Comparison of ENCODE assay signal across 30 cellular contexts in genomic region chr5:2021484-2022176, GRCh38.
"Had no signal": no experiment of that assay in that cellular context is flagged by ENCODE, and none has a peak within 500 bp of the region (broad histone marks: within the 10 kb centered on the region; RNA-seq: fewer than 3 reads in every experiment).

No MANE protein-coding gene starts in this region.

- H3K4me1 Mint-ChIP-seq: activated CD4-positive, alpha-beta T cell treated with anti-CD3 and anti-CD28 coated beads, Interleukin-2, amount 10 ng/mL, durations not matched to agents 24 days and 14 days; activated naive CD8-positive, alpha-beta T cell treated with anti-CD3 and anti-CD28 coated beads for 36 hours had no signal

- H3K9me3 ChIP-seq: Peyer's patch had no signal

- H3K9me3 Mint-ChIP-seq: activated CD4-positive, alpha-beta T cell treated with anti-CD3 and anti-CD28 coated beads, Interleukin-2, amount 10 ng/mL, durations not matched to agents 24 days and 14 days; activated CD8-positive, alpha-beta T cell treated with anti-CD3 and anti-CD28 coated beads for 36 hours; activated naive CD8-positive, alpha-beta T cell treated with anti-CD3 and anti-CD28 coated beads for 36 hours had no signal

- H3K4me1 ChIP-seq: Peyer's patch had no signal

- H3K27ac ChIP-seq: brain microvascular endothelial cell, Peyer's patch, RWPE1 had no signal

- H3K4me3 Mint-ChIP-seq: activated CD4-positive, alpha-beta T cell treated with anti-CD3 and anti-CD28 coated beads, Interleukin-2, amount 10 ng/mL, durations not matched to agents 24 days and 14 days; activated CD8-positive, alpha-beta T cell treated with anti-CD3 and anti-CD28 coated beads for 36 hours; activated naive CD8-positive, alpha-beta T cell treated with anti-CD3 and anti-CD28 coated beads for 36 hours had no signal

- DNase-seq: activated CD4-positive, alpha-beta T cell treated with anti-CD3 and anti-CD28 coated beads, Interleukin-2, amount 10 ng/mL, durations not matched to agents 24 days and 14 days; activated CD4-positive, alpha-beta T cell treated with anti-CD3 and anti-CD28 coated beads, Interleukin-2, amount 50 U/mL, for 4 hours; activated CD8-positive, alpha-beta memory T cell treated with anti-CD3 and anti-CD28 coated beads, Interleukin-2, amount 50 U/mL, for 4 hours; activated CD8-positive, alpha-beta T cell treated with anti-CD3 and anti-CD28 coated beads for 36 hours; activated effector memory CD4-positive, alpha-beta T cell treated with Interleukin-2 at 50 U/mL for 16 hours; activated naive CD4-positive, alpha-beta T cell treated with anti-CD3 and anti-CD28 coated beads, Interleukin-2, amount 50 U/mL, for 16 hours; activated naive CD8-positive, alpha-beta T cell treated with anti-CD3 and anti-CD28 coated beads for 36 hours; activated T-cell treated with anti-CD3 and anti-CD28 coated beads for 4 hours; activated T-cell treated with anti-CD3 and anti-CD28 coated beads, Interleukin-2, amount 50 U/mL, for 48 hours; amniotic stem cell; brain microvascular endothelial cell; KG1; MM.1S; NCI-H1092 treated with DMSO at 0.1 percent for 48 hours; NCI-H1417; NCI-H146; NCI-H187; NCI-H2029 treated with DMSO at 0.1 percent for 48 hours; NCI-H2107; NCI-H2171; NCI-H510A; NCI-H526; NCI-H748 treated with DMSO at 0.1 percent for 48 hours; NK-92 treated with Interleukin-12 subunit alpha and Interleukin-12 subunit beta, amount 100 ng/mL, for 24 hours; PC-3; Peyer's patch; SW 1271; T1000 had no signal

- H3K27me3 ChIP-seq: brain microvascular endothelial cell, Peyer's patch had no signal

- H3K36me3 Mint-ChIP-seq: activated naive CD8-positive, alpha-beta T cell treated with anti-CD3 and anti-CD28 coated beads for 36 hours had no signal

- H3K27ac Mint-ChIP-seq: activated CD4-positive, alpha-beta T cell treated with anti-CD3 and anti-CD28 coated beads, Interleukin-2, amount 10 ng/mL, durations not matched to agents 24 days and 14 days; activated CD8-positive, alpha-beta T cell treated with anti-CD3 and anti-CD28 coated beads for 36 hours; activated naive CD8-positive, alpha-beta T cell treated with anti-CD3 and anti-CD28 coated beads for 36 hours had no signal

- H3K4me3 ChIP-seq: Peyer's patch had no signal

- H3K36me3 ChIP-seq: brain microvascular endothelial cell, Peyer's patch had no signal

- ATAC-seq: activated CD8-positive, alpha-beta T cell treated with anti-CD3 and anti-CD28 coated beads for 36 hours; PC-3; Right ventricle myocardium inferior had no signal
